In the genomic region with DNA sequence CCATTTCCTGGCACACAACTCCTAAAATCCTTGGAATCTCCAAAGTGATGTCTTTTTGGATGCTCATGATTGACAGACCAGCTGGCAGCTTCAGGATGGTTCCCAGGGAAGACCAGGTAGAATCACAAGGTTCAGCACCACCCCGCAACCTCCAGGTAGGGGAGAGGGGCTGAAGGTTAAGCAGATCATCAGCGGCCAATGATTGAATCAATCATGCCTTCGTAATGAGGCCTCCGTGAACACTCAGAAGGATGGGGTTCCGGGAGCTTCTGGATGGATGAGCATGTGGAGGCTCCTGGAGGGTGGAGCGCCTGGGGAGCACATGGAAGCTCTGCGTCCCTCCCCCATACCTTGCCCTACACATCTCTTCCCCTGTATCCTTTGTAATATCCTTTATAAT, we compare ENCODE assay signal across 13 cellular contexts.
DNase-seq lines count a peak whose midpoint lies in the region; ATAC-seq and TF ChIP-seq lines count a peak whose summit lies in the region.
"Had no signal": no experiment of that assay in that cellular context is flagged by ENCODE, and none has a peak within 500 bp of the region (broad histone marks: within the 10 kb centered on the region; RNA-seq: fewer than 3 reads in every experiment).

No MANE protein-coding gene starts in this region.

- H3K27ac ChIP-seq in BLaER1 treated with 17β-estradiol and CSF1 and Interleukin-3, amounts not matched to agents 10 nM and 100 nM: peak overlapping the region in 9 of 11 experiments; percentile 7 to 95 (median 87); a peak in 11 of 22 replicates
- peak overlapping the region; percentile 99 for H3K27ac ChIP-seq in osteoblast (ENCODE audit: low read depth, low read length)
- H3K27ac ChIP-seq: HL-60, pancreas had no signal

- no peaks in the 10 kb centered on the region for H3K9me3 ChIP-seq in BLaER1 treated with 17β-estradiol and CSF1 and Interleukin-3, amounts not matched to agents 10 nM and 100 nM (replicated peaks in 1 of 11)
- no peaks in the 10 kb centered on the region for H3K9me3 ChIP-seq in osteoblast (ENCODE audit: low read depth, low read length)
- H3K9me3 ChIP-seq: heart left ventricle, pancreas had no signal

- peaks cover 0 to 11% (median 0%) of the 10 kb centered on the region in 11 experiments; a peak in 2 of 22 replicates for H3K36me3 ChIP-seq in BLaER1 treated with 17β-estradiol and CSF1 and Interleukin-3, amounts not matched to agents 10 nM and 100 nM
- H3K36me3 ChIP-seq in osteoblast (ENCODE audit: insufficient read depth, low read length): peaks cover 25% of the 10 kb centered on the region
- H3K36me3 ChIP-seq: heart left ventricle, pancreas had no signal

- H3K27me3 ChIP-seq in BLaER1 treated with 17β-estradiol and CSF1 and Interleukin-3, amounts not matched to agents 10 nM and 100 nM: peaks cover 0 to 5% (median 0%) of the 10 kb centered on the region in 11 experiments; a peak in 1 of 22 replicates
- no peaks in the 10 kb centered on the region for H3K27me3 ChIP-seq in osteoblast (ENCODE audit: insufficient read depth, low read length)
- H3K27me3 ChIP-seq: heart left ventricle, pancreas had no signal

- H3K79me2 ChIP-seq in osteoblast (ENCODE audit: insufficient read depth, low read length): peaks cover 86% of the 10 kb centered on the region

- H3K4me2 ChIP-seq in BLaER1 treated with 17β-estradiol and CSF1 and Interleukin-3, amounts not matched to agents 10 nM and 100 nM: peak overlapping the region; percentile 90 to 100 (median 98)
- H3K4me2 ChIP-seq in osteoblast (ENCODE audit: insufficient read depth, low read length): no peak overlapping the region

- no peak for TF ChIP-seq CTCF in osteoblast (IDR thresholded peaks at IDR 0.05; ENCODE audit: extremely low read depth, low read depth, low read length)

- H3K9ac ChIP-seq in BLaER1 treated with 17β-estradiol and CSF1 and Interleukin-3, amounts not matched to agents 10 nM and 100 nM: peak overlapping the region in 6 of 11 experiments; percentile 4 to 79 (median 50); a peak in 7 of 22 replicates

- POLR2A ChIA-PET in HEK293T (lab: Yijun Ruan, JAX): no interaction called here

- CTCF ChIA-PET in HEK293T (lab: Yijun Ruan, JAX): no interaction called here

- H4K20me1 ChIP-seq in BLaER1 treated with 17β-estradiol and CSF1 and Interleukin-3, amounts not matched to agents 10 nM and 100 nM: peaks cover 0 to 67% (median 21%) of the 10 kb centered on the region in 11 experiments; a peak in 11 of 22 replicates
- H4K20me1 ChIP-seq in osteoblast (ENCODE audit: insufficient read depth, low read length): peaks cover 66% of the 10 kb centered on the region

- no peak overlapping the region for H2AFZ ChIP-seq in osteoblast (ENCODE audit: low read length)

- H3K4me3 ChIP-seq in BLaER1 treated with 17β-estradiol and CSF1 and Interleukin-3, amounts not matched to agents 10 nM and 100 nM: 0 out of 20 replicates have a peak overlapping the region, but pooled peaks of 1 of the 10 experiments have one; percentile 10
- H3K4me3 ChIP-seq in osteoblast (ENCODE audit: insufficient read depth, low read length): no peak overlapping the region
- H3K4me3 ChIP-seq: heart left ventricle, pancreas had no signal

- H3K4me1 ChIP-seq in BLaER1 treated with 17β-estradiol and CSF1 and Interleukin-3, amounts not matched to agents 10 nM and 100 nM: peaks cover 94 to 100% (median 98%) of the 10 kb centered on the region in 10 experiments
- peaks cover 46% of the 10 kb centered on the region for H3K4me1 ChIP-seq in osteoblast (ENCODE audit: insufficient read depth, low read length)

- ATAC-seq in HG02970 (IDR thresholded peaks at IDR 0.05; ENCODE audit: low FRiP score, unreplicated experiment): no peak
- ATAC-seq: heart left ventricle, pancreas had no signal

- DNase-seq in HEK293T (ENCODE audit: extremely low spot score): no peak
- DNase-seq in ecto neural progenitor cell (ENCODE audit: low spot score): peak; percentile 41
- DNase-seq in osteoblast (ENCODE audit: insufficient read length, low spot score, missing footprints): no peak
- no peak for DNase-seq in OCI-M1 (lab: John Stamatoyannopoulos, UW)
- DNase-seq in germinal center (ENCODE audit: low spot score): no peak
- DNase-seq: amygdala; stimulated activated naive CD4-positive, alpha-beta T cell treated with Interleukin-2 at 50 U/mL for 16 hours; T-helper 2 cell had no signal

TF ChIP-seq in HEK293T, 16 proteins besides CTCF, POLR2A, EP300 and RAD21:
- TF ChIP-seq SUZ12 (IDR thresholded peaks at IDR 0.05): no peak
- TF ChIP-seq, protein P1, sequence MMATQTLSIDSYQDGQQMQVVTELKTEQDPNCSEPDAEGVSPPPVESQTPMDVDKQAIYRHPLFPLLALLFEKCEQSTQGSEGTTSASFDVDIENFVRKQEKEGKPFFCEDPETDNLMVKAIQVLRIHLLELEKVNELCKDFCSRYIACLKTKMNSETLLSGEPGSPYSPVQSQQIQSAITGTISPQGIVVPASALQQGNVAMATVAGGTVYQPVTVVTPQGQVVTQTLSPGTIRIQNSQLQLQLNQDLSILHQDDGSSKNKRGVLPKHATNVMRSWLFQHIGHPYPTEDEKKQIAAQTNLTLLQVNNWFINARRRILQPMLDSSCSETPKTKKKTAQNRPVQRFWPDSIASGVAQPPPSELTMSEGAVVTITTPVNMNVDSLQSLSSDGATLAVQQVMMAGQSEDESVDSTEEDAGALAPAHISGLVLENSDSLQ (IDR thresholded peaks at IDR 0.05): peak; percentile 30; the same call in 1 of the 2 replicates
- no peak for TF ChIP-seq HDGF (IDR thresholded peaks at IDR 0.05; ENCODE audit: borderline replicate concordance)
- TF ChIP-seq SP1 (IDR thresholded peaks at IDR 0.05): no peak
- TF ChIP-seq ELF4 (IDR thresholded peaks at IDR 0.05): no peak
- no peak for TF ChIP-seq FOXM1 (IDR thresholded peaks at IDR 0.05; ENCODE audit: borderline replicate concordance)
TF ChIP-seq in HEK293T: peak in this region for 1.
